ENCODE assay signal across 15 cellular contexts in genomic region chr14:76781648-76782051, GRCh38. TPM values are rescaled to one million over a fixed set of nuclear protein-coding genes. Genes with fewer than 3 reads are reported as not detected.
DNase-seq lines count a peak whose midpoint lies in the region; ATAC-seq and TF ChIP-seq lines count a peak whose summit lies in the region.
"Had no signal": no experiment of that assay in that cellular context is flagged by ENCODE, and none has a peak within 500 bp of the region (broad histone marks: within the 10 kb centered on the region; RNA-seq: fewer than 3 reads in every experiment).

No MANE protein-coding gene starts in this region.

- H3K27ac ChIP-seq in esophagus muscularis mucosa (replicated peaks in 1 of 4) (peak overlapping the region in 2 of 4 donors; percentile 5 to 65), testis (peak overlapping the region; percentile 15 to 59), psoas muscle (no peak overlapping the region)
- H3K27ac ChIP-seq: SK-N-MC had no signal

- WGBS in esophagus muscularis mucosa, result 71% methylated on average over 2 of the region's 2 CpGs
- 52 to 94% methylated on average over 2 of the region's 2 CpGs for WGBS in testis, 2 donors
- 72 to 76% (median 73%) methylated on average over 2 of the region's 2 CpGs for WGBS in psoas muscle, 3 donors

- H3K9me3 ChIP-seq in esophagus muscularis mucosa, result no peaks in the 10 kb centered on the region
- no peaks in the 10 kb centered on the region for H3K9me3 ChIP-seq in testis
- no peaks in the 10 kb centered on the region for H3K9me3 ChIP-seq in psoas muscle

- peaks cover 38% of the 10 kb centered on the region for H3K4me1 Mint-ChIP-seq in activated naive CD4-positive, alpha-beta T cell treated with anti-CD3 and anti-CD28 coated beads, Interleukin-2, amount 10 ng/mL, durations not matched to agents 7 days and 5 days
- H3K4me1 Mint-ChIP-seq in activated CD8-positive, alpha-beta T cell treated with anti-CD3 and anti-CD28 coated beads for 36 hours (ENCODE audit: low read depth), result peaks cover 26% of the 10 kb centered on the region

- intact Hi-C loops in activated CD8-positive, alpha-beta T cell treated with anti-CD3 and anti-CD28 coated beads for 36 hours (cut with micrococcal nuclease), result loop anchor here (10.0 kb wide), 1 partner anchor 67 kb away; no protein-coding TSS in a partner anchor
- intact Hi-C loops in esophagus muscularis mucosa (cut with DNase I), result no loop called here
- intact Hi-C loops in testis (cut with DNase I; ENCODE audit: low total_unique reads), result loop anchor here (5.0 kb wide), 1 partner anchor 69 kb away; no protein-coding TSS in a partner anchor
- intact Hi-C loops in psoas muscle (cut with DNase I), result loop anchor here in 1 of 2 donors (5.0 kb wide), 1 partner anchor 69 kb away; no protein-coding TSS in a partner anchor

- H3K4me1 ChIP-seq in esophagus muscularis mucosa, result peaks cover 20 to 57% (median 42%) of the 10 kb centered on the region in 4 donors
- H3K4me1 ChIP-seq in testis, result peaks cover 19% of the 10 kb centered on the region
- H3K4me1 ChIP-seq in psoas muscle, result peaks cover 12% of the 10 kb centered on the region

- peaks cover 4% of the 10 kb centered on the region for H3K36me3 Mint-ChIP-seq in activated naive CD4-positive, alpha-beta T cell treated with anti-CD3 and anti-CD28 coated beads, Interleukin-2, amount 10 ng/mL, durations not matched to agents 7 days and 5 days
- H3K36me3 Mint-ChIP-seq in activated CD8-positive, alpha-beta T cell treated with anti-CD3 and anti-CD28 coated beads for 36 hours (ENCODE audit: low read depth), result peaks cover 3% of the 10 kb centered on the region

- H3K4me3 Mint-ChIP-seq in activated naive CD4-positive, alpha-beta T cell treated with anti-CD3 and anti-CD28 coated beads, Interleukin-2, amount 10 ng/mL, durations not matched to agents 7 days and 5 days, result no peak overlapping the region
- no peak overlapping the region for H3K4me3 Mint-ChIP-seq in activated CD8-positive, alpha-beta T cell treated with anti-CD3 and anti-CD28 coated beads for 36 hours
- H3K4me3 Mint-ChIP-seq: type B pancreatic cell had no signal

- H3K27me3 ChIP-seq in esophagus muscularis mucosa, result no peaks in the 10 kb centered on the region
- no peaks in the 10 kb centered on the region for H3K27me3 ChIP-seq in testis
- H3K27me3 ChIP-seq in psoas muscle (ENCODE audit: insufficient read depth in 3 of 3, low read length in 2 of 3), result no peaks in the 10 kb centered on the region

- POLR2A ChIA-PET in activated CD8-positive, alpha-beta T cell treated with anti-CD3 and anti-CD28 coated beads for 36 hours (lab: Charles Lee), result no interaction called here

- H3K27me3 Mint-ChIP-seq in activated naive CD4-positive, alpha-beta T cell treated with anti-CD3 and anti-CD28 coated beads, Interleukin-2, amount 10 ng/mL, durations not matched to agents 7 days and 5 days, result no peaks in the 10 kb centered on the region
- H3K27me3 Mint-ChIP-seq in activated CD8-positive, alpha-beta T cell treated with anti-CD3 and anti-CD28 coated beads for 36 hours, result no peaks in the 10 kb centered on the region
- H3K27me3 Mint-ChIP-seq: type B pancreatic cell had no signal

- DNase-seq in activated naive CD4-positive, alpha-beta T cell treated with anti-CD3 and anti-CD28 coated beads, Interleukin-2, amount 10 ng/mL, durations not matched to agents 7 days and 5 days, result no peak
- no peak for DNase-seq in activated naive CD4-positive, alpha-beta T cell (lab: John Stamatoyannopoulos, UW)
- peak; percentile 43 for DNase-seq in activated CD8-positive, alpha-beta T cell treated with anti-CD3 and anti-CD28 coated beads for 36 hours
- peak; percentile 90 for DNase-seq in esophagus muscularis mucosa (ENCODE audit: extremely low spot score)
- no peak for DNase-seq in testis
- DNase-seq in psoas muscle, result no peak
- DNase-seq in stimulated activated CD4-positive, alpha-beta T cell treated with anti-CD3 and anti-CD28 coated beads, Interleukin-12 subunit alpha, Interleukin-12 subunit beta, amount 100 ng/mL, for 4 hours, result no peak
- DNase-seq: activated CD4-positive, CD25-positive, alpha-beta regulatory T cell; activated naive CD4-positive, alpha-beta T cell treated with anti-CD3 and anti-CD28 coated beads, Interleukin-2, amount 50 U/mL, for 16 hours; NCI-H1092 treated with DMSO at 0.1 percent for 48 hours had no signal

- TF ChIP-seq EP300 in esophagus muscularis mucosa (IDR thresholded peaks at IDR 0.05), result no peak

- no peak for TF ChIP-seq CTCF in activated CD8-positive, alpha-beta T cell treated with anti-CD3 and anti-CD28 coated beads for 36 hours (IDR thresholded peaks at IDR 0.05)
- TF ChIP-seq CTCF in esophagus muscularis mucosa (IDR thresholded peaks at IDR 0.05), result no peak
- TF ChIP-seq CTCF in testis (IDR thresholded peaks at IDR 0.05), result no peak
- no peak for TF ChIP-seq CTCF in psoas muscle (IDR thresholded peaks at IDR 0.05)

- H3K4me3 ChIP-seq in esophagus muscularis mucosa (no peak overlapping the region), testis (no peak overlapping the region), psoas muscle (no peak overlapping the region)
- H3K4me3 ChIP-seq: SK-N-MC had no signal

- peak overlapping the region; percentile 67 for H3K27ac Mint-ChIP-seq in activated naive CD4-positive, alpha-beta T cell treated with anti-CD3 and anti-CD28 coated beads, Interleukin-2, amount 10 ng/mL, durations not matched to agents 7 days and 5 days
- peak overlapping the region; percentile 82 for H3K27ac Mint-ChIP-seq in activated CD8-positive, alpha-beta T cell treated with anti-CD3 and anti-CD28 coated beads for 36 hours
- H3K27ac Mint-ChIP-seq: type B pancreatic cell had no signal

- CTCF ChIA-PET in activated naive CD4-positive, alpha-beta T cell treated with anti-CD3 and anti-CD28 coated beads, Interleukin-2, amount 10 ng/mL, durations not matched to agents 7 days and 5 days (lab: Charles Lee), result interaction anchor here (1.6 to 9.0 kb wide), 3 partner anchors 15 to 73 kb away, joined by 5 to 127 read pairs (median 37); partner anchors contain the start of gene ANGEL1
- CTCF ChIA-PET in activated CD8-positive, alpha-beta T cell treated with anti-CD3 and anti-CD28 coated beads for 36 hours (lab: Charles Lee), result interaction anchor here (11.3 kb wide), 1 partner anchor 71 kb away, joined by 116 read pairs; no protein-coding TSS in a partner anchor

- ATAC-seq in activated CD8-positive, alpha-beta T cell treated with anti-CD3 and anti-CD28 coated beads for 36 hours, result peak; percentile 63
- ATAC-seq in psoas muscle, result no peak
- ATAC-seq in GM18498 (IDR thresholded peaks at IDR 0.05; ENCODE audit: unreplicated experiment), result no peak

- TF ChIP-seq POLR2A in esophagus muscularis mucosa (IDR thresholded peaks at IDR 0.05; ENCODE audit: low read depth), result no peak
- TF ChIP-seq POLR2A in testis (IDR thresholded peaks at IDR 0.05), result no peak

- peaks cover 0 to 76% (median 48%) of the 10 kb centered on the region in 4 donors for H3K36me3 ChIP-seq in esophagus muscularis mucosa
- H3K36me3 ChIP-seq in testis (ENCODE audit: low read depth, missing control alignments), result no peaks in the 10 kb centered on the region
- peaks cover 0 to 40% of the 10 kb centered on the region in 2 donors for H3K36me3 ChIP-seq in psoas muscle (ENCODE audit: insufficient read depth in 1 of 2, low read depth in 1 of 2)

- H3K9me3 Mint-ChIP-seq in activated naive CD4-positive, alpha-beta T cell treated with anti-CD3 and anti-CD28 coated beads, Interleukin-2, amount 10 ng/mL, durations not matched to agents 7 days and 5 days, result no peaks in the 10 kb centered on the region
- no peaks in the 10 kb centered on the region for H3K9me3 Mint-ChIP-seq in activated CD8-positive, alpha-beta T cell treated with anti-CD3 and anti-CD28 coated beads for 36 hours
- H3K9me3 Mint-ChIP-seq: type B pancreatic cell had no signal

RNA-seq across cellular contexts. Expression of gene VASH1, which starts 20.4 kb away (rescaled TPM):
- 1 to 10 TPM; 1.7 to 2.2 TPM for total RNA-seq in activated CD8-positive, alpha-beta T cell treated with anti-CD3 and anti-CD28 coated beads for 36 hours
- total RNA-seq in esophagus muscularis mucosa (10 to 100 TPM in 2 of 4 donors, 1 to 10 TPM in 2; 5.6 to 17.5 (median 9.2) TPM), testis (10 to 100 TPM; 26.6 to 31.7 TPM), psoas muscle (1 to 10 TPM; 3.9 to 8.2 (median 5.6) TPM)
- polyA plus RNA-seq in testis (ENCODE audit: insufficient read depth, low read depth, low replicate concordance) (32.0 TPM), psoas muscle (1 to 10 TPM; 1.7 to 4.0 (median 2.9) TPM)

RNA-seq across cellular contexts. Expression of gene ANGEL1, which starts 31.0 kb away (rescaled TPM):
- total RNA-seq in activated CD8-positive, alpha-beta T cell treated with anti-CD3 and anti-CD28 coated beads for 36 hours, result 10 to 100 TPM; 16.5 to 21.5 TPM
- total RNA-seq in esophagus muscularis mucosa (10 to 100 TPM in 2 of 4 donors, 1 to 10 TPM in 2; 7.9 to 15.8 (median 11.3) TPM), testis (100 to 1,000 TPM; 126 to 132 TPM), psoas muscle (10 to 100 TPM in 3 of 4 donors, 1 to 10 TPM in 1; 8.5 to 14.1 (median 10.9) TPM)
- polyA plus RNA-seq in testis (ENCODE audit: insufficient read depth, low read depth, low replicate concordance) (150 TPM), psoas muscle (10 to 100 TPM in 1 of 3 donors, 1 to 10 TPM in 2; 4.5 to 12.2 (median 5.9) TPM)

RNA-seq across cellular contexts. Expression of gene LRRC74A, which starts 44.6 kb away (rescaled TPM):
- total RNA-seq in activated CD8-positive, alpha-beta T cell treated with anti-CD3 and anti-CD28 coated beads for 36 hours, result not detected
- total RNA-seq in esophagus muscularis mucosa, result not detected
- total RNA-seq in testis, result 10 to 100 TPM in 1 of 2 donors, 1 to 10 TPM in 1; 5.9 to 28.7 TPM
- 32.5 TPM for polyA plus RNA-seq in testis (ENCODE audit: insufficient read depth, low read depth, low replicate concordance)
- not detected for total RNA-seq in psoas muscle
- not detected for polyA plus RNA-seq in psoas muscle
- total RNA-seq: fibroblast of lung, omental fat pad had no signal
- polyA plus RNA-seq: fibroblast of lung had no signal

Comparison
In these comparisons a context has a peak if more than half of its experiments do, and no peak if none do; other contexts are left out.
1. DNase-seq: peak in activated CD8-positive, alpha-beta T cell treated with anti-CD3 and anti-CD28 coated beads for 36 hours (single experiment) and esophagus muscularis mucosa (single experiment); none in activated naive CD4-positive, alpha-beta T cell treated with anti-CD3 and anti-CD28 coated beads, Interleukin-2, amount 10 ng/mL, durations not matched to agents 7 days and 5 days (single experiment), activated naive CD4-positive, alpha-beta T cell (0 of 4), testis (single experiment), psoas muscle (0 of 2) and stimulated activated CD4-positive, alpha-beta T cell treated with anti-CD3 and anti-CD28 coated beads, Interleukin-12 subunit alpha, Interleukin-12 subunit beta, amount 100 ng/mL, for 4 hours (single experiment).
2. RNA of gene ANGEL1, which starts 31.0 kb away (total RNA-seq): 126 to 132 TPM in testis; 16.5 to 21.5 TPM in activated CD8-positive, alpha-beta T cell treated with anti-CD3 and anti-CD28 coated beads for 36 hours, 7.9 to 15.8 TPM in esophagus muscularis mucosa and 8.5 to 14.1 TPM in psoas muscle; every median in the first group is over 4 times any median in the second.
3. RNA of gene LRRC74A, which starts 44.6 kb away (total RNA-seq): 5.9 to 28.7 TPM in testis; not detected in activated CD8-positive, alpha-beta T cell treated with anti-CD3 and anti-CD28 coated beads for 36 hours, not detected in esophagus muscularis mucosa and not detected in psoas muscle; every median in the first group is over 4 times any median in the second.